ENCODE assay signal across 20 cellular contexts in the genomic region with DNA sequence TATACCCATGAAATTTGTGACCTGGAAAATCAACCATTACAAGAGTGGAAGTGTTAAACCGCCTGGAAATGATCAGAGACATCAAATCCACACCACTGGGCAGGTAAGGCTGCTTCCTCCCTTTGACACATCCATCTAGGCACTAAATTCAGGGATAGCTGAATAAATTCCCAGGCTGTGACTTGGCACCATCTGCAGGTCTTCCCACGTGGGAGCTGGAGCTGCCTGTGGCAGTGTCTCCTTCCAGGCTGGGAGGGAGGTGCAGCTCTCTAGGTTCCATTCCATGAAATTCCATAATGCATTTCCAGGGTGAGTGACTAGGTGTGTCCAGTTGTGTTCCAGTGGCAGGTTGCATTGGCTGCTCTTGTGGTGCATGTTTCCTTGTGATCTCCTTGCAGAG.
"Had no signal": no experiment of that assay in that cellular context is flagged by ENCODE, and none has a peak within 500 bp of the region (broad histone marks: within the 10 kb centered on the region; RNA-seq: fewer than 3 reads in every experiment).

No MANE protein-coding gene starts in this region.

- H3K9me3 ChIP-seq: ascending aorta, body of pancreas had no signal

- H3K4me3 ChIP-seq: ascending aorta, body of pancreas had no signal

- H3K36me3 ChIP-seq: ascending aorta had no signal

- H3K27ac ChIP-seq: ascending aorta, body of pancreas had no signal

- DNase-seq: activated CD4-positive, alpha-beta T cell treated with anti-CD3 and anti-CD28 coated beads for 48 hours; activated CD4-positive, alpha-beta T cell treated with anti-CD3 and anti-CD28 coated beads, Interleukin-2, amount 50 U/mL, for 4 hours; activated CD4-positive, CD25-positive, alpha-beta regulatory T cell treated with anti-CD3 and anti-CD28 coated beads, Interleukin-2, amount 50 U/mL, for 72 hours; activated CD8-positive, alpha-beta memory T cell treated with anti-CD3 and anti-CD28 coated beads, Interleukin-2, amount 50 U/mL, for 48 hours; activated CD8-positive, alpha-beta T cell treated with anti-CD3 and anti-CD28 coated beads, Interleukin-2, amount 10 ng/mL, durations not matched to agents 7 days and 5 days; activated naive CD8-positive, alpha-beta T cell treated with anti-CD3 and anti-CD28 coated beads, Interleukin-2, amount 50 U/mL, for 24 hours; activated T-cell treated with anti-CD3 and anti-CD28 coated beads, Interleukin-2, amount 50 U/mL, for 1 hour; amniotic stem cell; KG1; NCI-H1092; NCI-H1436; NCI-H187 treated with DMSO at 0.1 percent for 48 hours; NCI-H2081 treated with DMSO at 0.1 percent for 48 hours; NCI-H2227 treated with DMSO at 0.1 percent for 48 hours; NCI-H446 treated with DMSO at 0.1 percent for 48 hours; NCI-H524 treated with DMSO at 0.1 percent for 48 hours; PC-3; SHP77 treated with DMSO at 0.1 percent for 48 hours had no signal

- H3K27me3 ChIP-seq: ascending aorta, body of pancreas had no signal

- H3K4me1 ChIP-seq: ascending aorta, body of pancreas had no signal
